8 cellular contexts compared by ENCODE assay signal in the genomic region with DNA sequence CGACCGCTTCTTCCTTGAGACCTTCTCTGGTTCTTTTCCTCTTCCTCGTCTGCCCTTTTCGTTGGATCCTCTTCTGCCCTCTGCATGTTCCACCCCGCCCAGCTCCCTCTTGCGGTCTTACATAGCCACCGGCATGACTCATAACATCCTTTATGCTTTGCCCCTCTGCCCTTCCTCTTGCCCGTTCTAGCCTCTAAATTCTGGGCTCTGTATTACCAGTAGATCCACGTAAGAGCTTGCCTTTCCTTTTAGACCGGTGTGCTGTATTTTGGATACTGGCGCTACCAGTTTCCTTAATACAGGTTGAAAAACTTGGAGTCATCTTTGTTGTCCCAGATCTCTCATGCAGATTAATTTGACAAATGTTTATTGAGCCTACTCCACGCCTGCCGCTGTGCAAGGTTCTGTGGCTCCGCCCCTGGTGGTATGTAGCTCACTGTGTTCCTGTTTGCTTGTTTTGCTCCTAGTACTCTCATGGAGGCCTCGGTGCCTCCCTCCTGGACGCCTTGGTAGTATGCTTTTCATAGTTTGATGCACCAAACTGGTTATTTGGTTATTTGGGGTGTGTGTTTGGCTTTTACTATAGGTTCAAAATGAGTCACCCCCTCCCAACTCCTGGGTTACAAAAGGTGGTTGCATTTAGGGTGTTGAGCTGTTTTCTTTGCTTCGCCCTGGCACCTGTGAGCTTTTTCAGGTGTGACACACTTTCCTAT. TPM values are rescaled to one million over a fixed set of nuclear protein-coding genes. Genes with fewer than 3 reads are reported as not detected.
DNase-seq lines count a peak whose midpoint lies in the region; ATAC-seq lines count a peak whose summit lies in the region.

No MANE protein-coding gene starts in this region.

- H3K4me3 ChIP-seq in mesendoderm (ENCODE audit: low read length): no peak overlapping the region

- peaks cover 4% of the 10 kb centered on the region for H3K36me3 ChIP-seq in mesendoderm (ENCODE audit: control insufficient read depth, insufficient read depth, low read length)

- POLR2A ChIA-PET in activated CD4-positive, alpha-beta memory T cell treated with anti-CD3 and anti-CD28 coated beads, Interleukin-2, amount 10 ng/mL, durations not matched to agents 7 days and 5 days (lab: Charles Lee): interaction anchor here (0.7 to 6.5 kb wide), 26 partner anchors 9 to 713 kb away, joined by 3 to 351 read pairs (median 4); a partner anchor contains a TSS

- peak overlapping the region; percentile 89 for H3K9ac ChIP-seq in mesendoderm (ENCODE audit: low read length)

- H2BK5ac ChIP-seq in mesendoderm (ENCODE audit: low read length): no peak overlapping the region

- H2BK120ac ChIP-seq in mesendoderm (ENCODE audit: low read depth, low read length): no peak overlapping the region

- H3K4me1 ChIP-seq in mesendoderm (ENCODE audit: control insufficient read depth, low read depth, low read length): peaks cover 6% of the 10 kb centered on the region

- no peak overlapping the region for H3K18ac ChIP-seq in mesendoderm (ENCODE audit: low read length)

- H3K4me1 Mint-ChIP-seq in activated CD4-positive, alpha-beta memory T cell treated with anti-CD3 and anti-CD28 coated beads, Interleukin-2, amount 10 ng/mL, durations not matched to agents 7 days and 5 days: peaks cover 49% of the 10 kb centered on the region
- peaks cover 35 to 42% of the 10 kb centered on the region in 2 donors for H3K4me1 Mint-ChIP-seq in effector memory CD8-positive, alpha-beta T cell (ENCODE audit: low read depth in 2 of 2)

- WGBS in mesendoderm (ENCODE audit: extremely low coverage, insufficient coverage, low lambda C conversion rate): no CpG with 5 or more reads among the region's 17 CpGs

- H3K4ac ChIP-seq in mesendoderm (ENCODE audit: low read depth, low read length): no peak overlapping the region

- no peaks in the 10 kb centered on the region for H3K27me3 Mint-ChIP-seq in activated CD4-positive, alpha-beta memory T cell treated with anti-CD3 and anti-CD28 coated beads, Interleukin-2, amount 10 ng/mL, durations not matched to agents 7 days and 5 days
- no peaks in the 10 kb centered on the region for H3K27me3 Mint-ChIP-seq in effector memory CD8-positive, alpha-beta T cell

- peak; percentile 66 for DNase-seq in AG08396 (ENCODE audit: low spot score)
- DNase-seq in NCI-H69 (lab: John Stamatoyannopoulos, UW): peak; percentile 81
- peak; percentile 87 for DNase-seq in activated CD4-positive, alpha-beta memory T cell treated with anti-CD3 and anti-CD28 coated beads, Interleukin-2, amount 10 ng/mL, durations not matched to agents 7 days and 5 days
- DNase-seq in effector memory CD8-positive, alpha-beta T cell: peak; percentile 62 to 72 (median 69)
- peak; percentile 82 for DNase-seq in mesendoderm
- DNase-seq in stimulated activated CD8-positive, alpha-beta memory T cell treated with anti-CD3 and anti-CD28 coated beads, Interleukin-2, amount 100 ng/mL, for 1 hour (ENCODE audit: low read depth in 2 of 2): peak; percentile 62 to 65

- CTCF ChIA-PET in activated CD4-positive, alpha-beta memory T cell treated with anti-CD3 and anti-CD28 coated beads, Interleukin-2, amount 10 ng/mL, durations not matched to agents 7 days and 5 days (lab: Charles Lee): interaction anchor here (0.8 to 4.3 kb wide), 15 partner anchors 15 to 404 kb away, joined by 3 to 47 read pairs (median 5); a partner anchor contains a TSS

- no peak overlapping the region for H2BK15ac ChIP-seq in mesendoderm (replicated peaks; ENCODE audit: low read depth)

- H3K36me3 Mint-ChIP-seq in activated CD4-positive, alpha-beta memory T cell treated with anti-CD3 and anti-CD28 coated beads, Interleukin-2, amount 10 ng/mL, durations not matched to agents 7 days and 5 days (ENCODE audit: low read depth): peaks cover 43% of the 10 kb centered on the region
- H3K36me3 Mint-ChIP-seq in effector memory CD8-positive, alpha-beta T cell (ENCODE audit: insufficient read depth): peaks cover 71% of the 10 kb centered on the region

- no peak overlapping the region for H3K27ac ChIP-seq in mesendoderm (ENCODE audit: low read depth, low read length)

- peaks cover 17% of the 10 kb centered on the region for H3K79me1 ChIP-seq in mesendoderm (ENCODE audit: low read length)

- H2AK5ac ChIP-seq in mesendoderm (ENCODE audit: low read length): no peak overlapping the region

- ATAC-seq in GM18870 (IDR thresholded peaks at IDR 0.05; ENCODE audit: unreplicated experiment) (peak; percentile 81), HG03159 (IDR thresholded peaks at IDR 0.05; ENCODE audit: unreplicated experiment) (peak; percentile 57)
- ATAC-seq in effector memory CD8-positive, alpha-beta T cell (replicated peaks): peak; percentile 76

- H3K27ac Mint-ChIP-seq in activated CD4-positive, alpha-beta memory T cell treated with anti-CD3 and anti-CD28 coated beads, Interleukin-2, amount 10 ng/mL, durations not matched to agents 7 days and 5 days: peak overlapping the region; percentile 96
- peak overlapping the region; percentile 90 to 93 for H3K27ac Mint-ChIP-seq in effector memory CD8-positive, alpha-beta T cell

- H3K4me3 Mint-ChIP-seq in activated CD4-positive, alpha-beta memory T cell treated with anti-CD3 and anti-CD28 coated beads, Interleukin-2, amount 10 ng/mL, durations not matched to agents 7 days and 5 days: peak overlapping the region; percentile 80
- H3K4me3 Mint-ChIP-seq in effector memory CD8-positive, alpha-beta T cell: peak overlapping the region; percentile 79 to 85

- no peak overlapping the region for H4K5ac ChIP-seq in mesendoderm (ENCODE audit: low read length)

- H3K23ac ChIP-seq in mesendoderm (ENCODE audit: low read length): no peak overlapping the region

- H4K8ac ChIP-seq in mesendoderm (ENCODE audit: low read depth, low read length): no peak overlapping the region

- H3K56ac ChIP-seq in mesendoderm (ENCODE audit: low read length): peak overlapping the region; percentile 96

- H3K4me2 ChIP-seq in mesendoderm (ENCODE audit: low read length): peak overlapping the region; percentile 88

- H3K79me2 ChIP-seq in mesendoderm (ENCODE audit: control insufficient read depth, insufficient read depth, low read length): peaks cover 8% of the 10 kb centered on the region

- H3K9me3 Mint-ChIP-seq in activated CD4-positive, alpha-beta memory T cell treated with anti-CD3 and anti-CD28 coated beads, Interleukin-2, amount 10 ng/mL, durations not matched to agents 7 days and 5 days: no peaks in the 10 kb centered on the region
- H3K9me3 Mint-ChIP-seq in effector memory CD8-positive, alpha-beta T cell: no peaks in the 10 kb centered on the region

- H3K27me3 ChIP-seq in mesendoderm (ENCODE audit: insufficient read depth, low read length, poor library complexity): no peaks in the 10 kb centered on the region

RNA-seq across cellular contexts. Expression of a gene that starts 1.7 kb away (rescaled TPM):
- 100 to 1,000 TPM; 187 to 189 TPM for total RNA-seq in activated CD4-positive, alpha-beta memory T cell treated with anti-CD3 and anti-CD28 coated beads, Interleukin-2, amount 10 ng/mL, durations not matched to agents 7 days and 5 days
- 93.6 TPM for polyA plus RNA-seq in mesendoderm (2013, experiment 1 of 2)
- 97.5 TPM for polyA plus RNA-seq in mesendoderm (2013, experiment 2 of 2)

RNA-seq across cellular contexts. Expression of a gene that starts 24.3 kb away (rescaled TPM):
- 10 to 100 TPM; 61.6 to 61.8 TPM for total RNA-seq in activated CD4-positive, alpha-beta memory T cell treated with anti-CD3 and anti-CD28 coated beads, Interleukin-2, amount 10 ng/mL, durations not matched to agents 7 days and 5 days
- polyA plus RNA-seq in mesendoderm (2013, experiment 1 of 2): 58.2 TPM
- 58.0 TPM for polyA plus RNA-seq in mesendoderm (2013, experiment 2 of 2)
